ENCODE assay signal across 1 cellular context in the genomic region with DNA sequence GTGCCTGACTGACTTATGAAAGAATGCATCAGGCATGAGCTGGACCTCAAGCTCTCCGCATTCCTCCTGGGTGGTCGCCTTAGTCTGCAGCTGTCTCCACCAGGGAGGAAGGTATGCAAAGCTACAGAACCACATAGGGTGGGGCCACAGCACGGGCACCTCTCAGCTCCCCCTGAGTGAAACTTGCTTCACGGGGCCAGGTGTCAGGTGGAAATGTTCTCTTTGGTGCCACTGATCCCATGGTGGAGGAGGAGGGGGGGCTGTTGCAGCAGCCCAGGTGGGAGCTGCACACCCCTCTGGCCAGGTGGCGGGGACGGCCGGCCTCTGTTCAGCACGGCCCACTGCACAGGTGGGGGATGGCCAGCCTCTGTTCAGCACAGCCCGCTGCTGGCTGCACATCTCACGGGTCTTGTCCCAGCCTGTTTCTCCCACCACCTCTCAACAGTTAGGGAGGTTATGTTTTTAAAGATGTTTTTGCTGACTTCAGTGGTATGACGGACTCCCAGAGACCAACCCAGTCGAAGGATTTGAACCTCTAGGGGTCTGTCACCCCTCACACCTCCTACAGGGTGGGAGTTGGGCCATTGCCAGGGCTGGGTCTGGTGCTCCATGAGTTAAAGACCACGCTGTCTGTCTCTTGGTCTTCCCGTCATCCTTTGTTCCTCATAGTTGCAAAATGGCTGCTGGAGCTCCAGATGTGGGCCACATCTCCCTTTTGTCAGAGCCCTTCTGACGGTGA.
TF ChIP-seq lines count a peak whose summit lies in the region.

No MANE protein-coding gene starts in this region.

TF ChIP-seq in IMR-90, 13 proteins besides CTCF, POLR2A, EP300 and RAD21 (continued from another document):
- TF ChIP-seq ELK1 (IDR thresholded peaks at IDR 0.05; ENCODE audit: borderline replicate concordance, low read depth, low read length) (no peak), NFE2L2 (IDR thresholded peaks at IDR 0.05; ENCODE audit: low read depth, low read length) (no peak), FOS (IDR thresholded peaks at IDR 0.05; ENCODE audit: low read depth, low read length) (no peak), CHD1 (IDR thresholded peaks at IDR 0.05; ENCODE audit: low read depth, low read length) (no peak), BHLHE40 (IDR thresholded peaks at IDR 0.05; ENCODE audit: low read depth, low read length) (no peak), CEBPB (IDR thresholded peaks at IDR 0.05; ENCODE audit: low read depth, low read length) (no peak)
